ENCODE assay signal across 22 cellular contexts in the genomic region with DNA sequence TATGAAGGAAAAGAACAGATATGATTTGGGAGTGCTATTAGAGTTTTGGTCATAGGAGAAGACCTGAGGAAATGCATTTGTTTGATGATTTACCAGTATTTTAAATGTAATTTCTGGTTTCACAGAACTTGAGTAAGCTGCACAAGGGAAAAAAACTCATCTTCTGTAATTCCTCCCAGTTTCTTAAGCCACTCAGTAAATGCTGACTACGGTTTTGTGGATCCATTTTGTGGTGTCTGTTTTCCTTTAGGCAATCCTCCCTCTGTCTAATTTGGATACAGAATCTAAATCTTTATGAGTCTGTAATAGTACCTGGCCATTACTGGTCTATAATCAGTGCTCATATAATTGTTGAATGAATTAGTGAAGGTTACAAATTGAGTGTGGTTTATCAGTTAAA.
DNase-seq lines count a peak whose midpoint lies in the region; ATAC-seq, FAIRE-seq and TF ChIP-seq lines count a peak whose summit lies in the region.
"Had no signal": no experiment of that assay in that cellular context is flagged by ENCODE, and none has a peak within 500 bp of the region (broad histone marks: within the 10 kb centered on the region; RNA-seq: fewer than 3 reads in every experiment).

No MANE protein-coding gene starts in this region.

- H3K9ac ChIP-seq in HepG2 (ENCODE audit: insufficient read depth, low read depth, low read length) (no peak overlapping the region), SK-N-MC (ENCODE audit: insufficient read length) (no peak overlapping the region), K562 (ENCODE audit: insufficient read depth in 1 of 2, low read depth in 2 of 2, low read length in 2 of 2) (no peak overlapping the region)

- H3K4me1 ChIP-seq in HepG2 (ENCODE audit: insufficient read depth, low read length), result no peaks in the 10 kb centered on the region
- no peaks in the 10 kb centered on the region for H3K4me1 ChIP-seq in right lobe of liver
- H3K4me1 ChIP-seq in K562 (replicated peaks in 1 of 2; ENCODE audit: control insufficient read depth in 2 of 2, insufficient read depth in 2 of 2, low read length in 2 of 2), result peaks cover 4 to 21% of the 10 kb centered on the region in 2 experiments; a peak in 4 of 5 replicates

- POLR2A ChIA-PET in HepG2 (lab: Yijun Ruan, JAX) (no interaction called here), K562 (lab: Yijun Ruan, JAX) (no interaction called here)

- H3K4me2 ChIP-seq in HepG2 (ENCODE audit: low read depth, low read length) (no peak overlapping the region), K562 (ENCODE audit: insufficient read depth, low read length) (no peak overlapping the region)
- H3K4me2 ChIP-seq: GM23338 had no signal

- FAIRE-seq in HepG2 (lab: Jason Lieb, UNC), result no peak
- no peak for FAIRE-seq in K562 (lab: Jason Lieb, UNC)
- FAIRE-seq: GM12891, GM18507 had no signal

- in situ Hi-C loops in HepG2 (cut with HindIII; ENCODE audit: extremely low pct_ligation_motif_present, low pct_unique_long_range_greater_than_20kb) (no loop called here), K562 (cut with MboI) (no loop called here)

- CTCF ChIA-PET in HepG2 (lab: Yijun Ruan, JAX; ENCODE audit: low intra/inter-chr PET ratio, low total read pairs), result no interaction called here
- CTCF ChIA-PET in K562 (lab: Yijun Ruan, JAX; ENCODE audit: low intra/inter-chr PET ratio), result no interaction called here

- H3K9me3 ChIP-seq in HepG2 (ENCODE audit: low read length) (no peaks in the 10 kb centered on the region), right lobe of liver (no peaks in the 10 kb centered on the region), SK-N-MC (ENCODE audit: low read depth, low read length) (peaks cover 7% of the 10 kb centered on the region; the same call in 1 of the 2 replicates), K562 (replicated peaks; ENCODE audit: control insufficient read depth, insufficient read depth, low read depth, low read length) (no peaks in the 10 kb centered on the region)

- H3K4me3 ChIP-seq in HepG2 (replicated peaks in 1 of 3; ENCODE audit: insufficient read depth in 1 of 3, low read depth in 2 of 3, low read length in 3 of 3) (no peak overlapping the region), right lobe of liver (no peak overlapping the region), SK-N-MC (no peak overlapping the region), K562 (no peak overlapping the region)
- H3K4me3 ChIP-seq: GM23338 had no signal

- no peak overlapping the region for H3K4me3 Mint-ChIP-seq in osteocyte (ENCODE audit: unreplicated experiment)
- H3K4me3 Mint-ChIP-seq: CD4-positive, alpha-beta memory T cell; GM23338; H9; HFFc6 had no signal

- no peaks in the 10 kb centered on the region for H3K79me2 ChIP-seq in HepG2 (ENCODE audit: insufficient read depth, low read length)
- no peaks in the 10 kb centered on the region for H3K79me2 ChIP-seq in K562 (ENCODE audit: control insufficient read depth, insufficient read depth, low read length)

- H3K4me1 Mint-ChIP-seq in osteocyte (ENCODE audit: unreplicated experiment), result peaks cover 66% of the 10 kb centered on the region

- no peaks in the 10 kb centered on the region for H3K36me3 Mint-ChIP-seq in osteocyte (ENCODE audit: unreplicated experiment)

- peaks cover 5% of the 10 kb centered on the region for H3K9me3 Mint-ChIP-seq in osteocyte (ENCODE audit: unreplicated experiment)
- H3K9me3 Mint-ChIP-seq: CD4-positive, alpha-beta memory T cell; GM23338; H9; HFFc6 had no signal

- ATAC-seq in HepG2 (no peak), right lobe of liver (no peak), K562 (no peak)
- ATAC-seq: GM23338, HCT116 had no signal

- H2AFZ ChIP-seq in HepG2 (ENCODE audit: low read length), result no peak overlapping the region
- no peak overlapping the region for H2AFZ ChIP-seq in K562 (ENCODE audit: low read depth, low read length)
- H2AFZ ChIP-seq: GM23338 had no signal

- intact Hi-C loops in HepG2 (cut with micrococcal nuclease; ENCODE audit: unreplicated experiment), result no loop called here
- intact Hi-C loops in right lobe of liver (cut with DNase I), result no loop called here
- intact Hi-C loops in K562 (cut with micrococcal nuclease), result no loop called here

- no peaks in the 10 kb centered on the region for H3K27me3 ChIP-seq in HepG2 (ENCODE audit: control insufficient read depth in 1 of 2, insufficient read depth in 2 of 2, low read length in 2 of 2)
- H3K27me3 ChIP-seq in right lobe of liver, result no peaks in the 10 kb centered on the region
- no peaks in the 10 kb centered on the region for H3K27me3 ChIP-seq in K562 (ENCODE audit: control insufficient read depth in 2 of 2, insufficient read depth in 2 of 2, low read length in 2 of 2)

- H4K20me1 ChIP-seq in HepG2 (ENCODE audit: insufficient read depth, low read length) (no peaks in the 10 kb centered on the region), K562 (replicated peaks; ENCODE audit: control insufficient read depth, insufficient read depth, low read length) (no peaks in the 10 kb centered on the region)

- TF ChIP-seq RAD21 in HepG2 (CRISPR knock-in tag; IDR thresholded peaks at IDR 0.05) (no peak), K562 (CRISPR knock-in tag; conservative IDR thresholded peaks at IDR 0.05 in 1 of 2, IDR thresholded peaks at IDR 0.05 in 1 of 2) (no peak)

- DNase-seq in HepG2 (ENCODE audit: low spot score), result no peak
- DNase-seq in right lobe of liver, result no peak
- DNase-seq in SK-N-MC (ENCODE audit: low read depth, low spot score), result no peak
- no peak for DNase-seq in K562 (ENCODE audit: extremely low read depth in 1 of 4, low spot score in 3 of 4)
- DNase-seq in osteocyte (ENCODE audit: extremely low spot score, unreplicated experiment), result no peak
- no peak for DNase-seq in T-helper 9 cell
- no peak for DNase-seq in NCI-H345 (lab: John Stamatoyannopoulos, UW)
- no peak for DNase-seq in NCI-H1048 (lab: John Stamatoyannopoulos, UW)
- DNase-seq: 8988T; C1 segment of cervical spinal cord; Calu3; CD4-positive, alpha-beta memory T cell; COR-L47; DMS53; DMS79 treated with DMSO at 0.1 percent for 48 hours; GF-D8; H9; HFFc6 had no signal

- BruUV-seq in HepG2 (replicated peaks; lab: Mats Ljungman, UMichigan), result no TSS peak
- no TSS peak for BruUV-seq in K562 (replicated peaks; lab: Mats Ljungman, UMichigan)

- no peaks in the 10 kb centered on the region for H3K9me1 ChIP-seq in K562 (ENCODE audit: control insufficient read depth, insufficient read depth, low read length)

- H3K36me3 ChIP-seq in HepG2 (replicated peaks in 1 of 2; ENCODE audit: control insufficient read depth in 1 of 2, insufficient read depth in 2 of 2, low read length in 2 of 2), result no peaks in the 10 kb centered on the region; a peak in 1 of 5 replicates
- no peaks in the 10 kb centered on the region for H3K36me3 ChIP-seq in right lobe of liver
- peaks cover 4% of the 10 kb centered on the region; the same call in 1 of the 2 replicates for H3K36me3 ChIP-seq in SK-N-MC (ENCODE audit: insufficient read depth, low read length)
- no peaks in the 10 kb centered on the region for H3K36me3 ChIP-seq in K562 (ENCODE audit: control insufficient read depth, insufficient read depth, low read length)

- peak overlapping the region; percentile 28 for H3K27ac Mint-ChIP-seq in osteocyte (ENCODE audit: unreplicated experiment)
- H3K27ac Mint-ChIP-seq: GM23338, H9, HFFc6 had no signal

- H3K27ac ChIP-seq in HepG2 (ENCODE audit: extremely low read length, insufficient read depth, low read length) (no peak overlapping the region), right lobe of liver (no peak overlapping the region), SK-N-MC (peak overlapping the region; percentile 71), K562 (ENCODE audit: extremely low read depth, low read depth, low read length) (no peak overlapping the region)

- TF ChIP-seq POLR2A in HepG2 (IDR thresholded peaks at IDR 0.05; ENCODE audit: insufficient read depth in 1 of 2, low read depth in 2 of 2, low read length in 2 of 2) (no peak), right lobe of liver (IDR thresholded peaks at IDR 0.05) (no peak), K562 (conservative IDR thresholded peaks at IDR 0.05) (no peak)

- TF ChIP-seq EP300 in HepG2 (IDR thresholded peaks at IDR 0.05; ENCODE audit: low read depth in 2 of 2, low read length in 2 of 2) (no peak), HepG2 (CRISPR knock-in tag; IDR thresholded peaks at IDR 0.05; ENCODE audit: borderline replicate concordance) (no peak), K562 (IDR thresholded peaks at IDR 0.05; ENCODE audit: low read length) (no peak)

- 100% methylated on average over 1 of the region's 1 CpG for WGBS in HepG2 (ENCODE audit: low lambda C conversion rate)
- 78% methylated on average over 1 of the region's 1 CpG for WGBS in right lobe of liver (ENCODE audit: insufficient coverage, low coverage, low lambda C conversion rate, missing lambda C conversion rate)
- WGBS in K562 (ENCODE audit: insufficient coverage, low coverage, missing lambda C conversion rate), result 53% methylated on average over 1 of the region's 1 CpG

- TF ChIP-seq CTCF in HepG2 (CRISPR knock-in tag; IDR thresholded peaks at IDR 0.05) (no peak), right lobe of liver (IDR thresholded peaks at IDR 0.05) (no peak), K562 (IDR thresholded peaks at IDR 0.05 in 2 of 3, conservative IDR thresholded peaks at IDR 0.05 in 1 of 3; ENCODE audit: insufficient read depth in 2 of 3, low read depth in 1 of 3, low read length in 3 of 3) (no peak), osteocyte (IDR thresholded peaks at IDR 0.05) (no peak)

- H3K27me3 Mint-ChIP-seq in osteocyte (ENCODE audit: unreplicated experiment), result no peaks in the 10 kb centered on the region
- H3K27me3 Mint-ChIP-seq: CD4-positive, alpha-beta memory T cell had no signal

TF ChIP-seq in HepG2, 621 proteins besides CTCF, POLR2A, EP300 and RAD21:
- TF ChIP-seq ZNF562 (CRISPR knock-in tag; IDR thresholded peaks at IDR 0.05; ENCODE audit: borderline replicate concordance) (no peak), MAFK (conservative IDR thresholded peaks at IDR 0.05 in 1 of 2, IDR thresholded peaks at IDR 0.05 in 1 of 2; ENCODE audit: low read length in 2 of 2) (peak; percentile 48 to 67; a peak in 2 of 4 replicates), SMAD1 (CRISPR knock-in tag; IDR thresholded peaks at IDR 0.05; ENCODE audit: borderline replicate concordance, low read depth) (no peak)

TF ChIP-seq in K562, 482 proteins besides CTCF, POLR2A, EP300 and RAD21 (continues in another document):
- TF ChIP-seq ZNF316 (IDR thresholded peaks at IDR 0.05) (peak; percentile 53), EZH2 (IDR thresholded peaks at IDR 0.05; ENCODE audit: borderline replicate concordance, low read depth, low read length) (no peak)

Comparison
In these comparisons a context has a peak if more than half of its experiments do, and no peak if none do; other contexts are left out.
1. Of the 241 proteins assayed by ChIP-seq in both HepG2 and K562: peak only in HepG2: MAFK; only in K562: none; in both: none; in neither: 240.